In genomic region chr5:55324815-55325418, GRCh38 we compare ENCODE assay signal across 9 cellular contexts. TPM values are rescaled to one million over a fixed set of nuclear protein-coding genes. Genes with fewer than 3 reads are reported as not detected.
DNase-seq lines count a peak whose midpoint lies in the region; ATAC-seq and TF ChIP-seq lines count a peak whose summit lies in the region.
"Had no signal": no experiment of that assay in that cellular context is flagged by ENCODE, and none has a peak within 500 bp of the region (broad histone marks: within the 10 kb centered on the region; RNA-seq: fewer than 3 reads in every experiment).

No MANE protein-coding gene starts in this region.

- H3K27ac ChIP-seq in 22Rv1 = no peak overlapping the region

- TF ChIP-seq CTCF in 22Rv1 (IDR thresholded peaks at IDR 0.05) (peak; percentile 79), fibroblast of the aortic adventitia (IDR thresholded peaks at IDR 0.05; ENCODE audit: insufficient read depth, low read length) (peak; percentile 69)

- H3K4me3 ChIP-seq in fibroblast of the aortic adventitia (ENCODE audit: low read depth, low read length) = no peak overlapping the region
- H3K4me3 ChIP-seq: HAP-1 had no signal

- ATAC-seq in HG03439 (IDR thresholded peaks at IDR 0.05; ENCODE audit: unreplicated experiment) (peak; percentile 77), HG02884 (IDR thresholded peaks at IDR 0.05; ENCODE audit: unreplicated experiment) (no peak)

- DNase-seq in EH (ENCODE audit: low read depth) = peak; percentile 61
- DNase-seq in SW480 (ENCODE audit: low spot score) = peak; percentile 42
- DNase-seq in fibroblast of the aortic adventitia (ENCODE audit: low read depth) = peak; percentile 73
- DNase-seq in renal cortical epithelial cell (ENCODE audit: low read depth) = peak; percentile 60
- no peak for DNase-seq in GM19240 (ENCODE audit: insufficient read length, low spot score)

RNA-seq across cellular contexts. Expression of gene MTREX, which starts 17.1 kb away (rescaled TPM):
- total RNA-seq in fibroblast of the aortic adventitia (ENCODE audit: low replicate concordance) (102 and 123 TPM in 2 replicates), renal cortical epithelial cell (138 and 161 TPM in 2 replicates)

RNA-seq across cellular contexts. Expression of gene DHX29, which starts 17.4 kb away (rescaled TPM):
- total RNA-seq in fibroblast of the aortic adventitia (ENCODE audit: low replicate concordance) (36.7 and 53.4 TPM in 2 replicates), renal cortical epithelial cell (23.4 and 39.8 TPM in 2 replicates)
